ENCODE assay signal across 9 cellular contexts in the genomic region with DNA sequence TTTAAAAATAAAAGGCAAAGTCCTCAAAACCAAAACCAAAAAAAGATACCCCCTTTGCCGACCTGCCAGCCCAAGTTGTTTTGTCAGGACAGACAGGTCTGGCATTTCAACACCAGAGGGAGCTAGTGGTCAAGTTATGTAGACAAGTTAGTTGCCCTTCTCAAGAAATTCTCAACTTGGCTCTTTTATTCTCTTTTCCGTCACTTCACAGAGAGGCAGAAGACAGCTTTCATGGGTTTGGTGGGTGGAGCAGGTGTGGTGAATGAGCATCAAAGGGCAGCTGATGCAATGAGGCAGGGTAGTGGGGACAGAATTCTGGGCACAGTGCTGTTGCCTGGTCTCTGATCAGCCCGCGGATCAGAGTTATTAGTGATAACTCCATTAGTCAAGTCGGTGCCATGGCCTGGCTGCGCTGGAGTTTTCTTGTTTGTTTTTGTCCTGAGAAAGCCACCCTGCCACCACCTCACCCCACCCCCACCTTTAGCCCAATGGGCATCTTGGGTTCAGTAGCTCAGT.
A peak's percentile ranks its signal among the peaks of the same experiment; 100 is the strongest.
DNase-seq lines count a peak whose midpoint lies in the region; ATAC-seq, FAIRE-seq and TF ChIP-seq lines count a peak whose summit lies in the region.
"Had no signal": no experiment of that assay in that cellular context is flagged by ENCODE, and none has a peak within 500 bp of the region (broad histone marks: within the 10 kb centered on the region; RNA-seq: fewer than 3 reads in every experiment).

No MANE protein-coding gene starts in this region.

- TF ChIP-seq EP300 in A549 (IDR thresholded peaks at IDR 0.05), result no peak
- TF ChIP-seq EP300 in HepG2 (IDR thresholded peaks at IDR 0.05; ENCODE audit: low read depth in 2 of 2, low read length in 2 of 2), result peak in 1 of 2 experiments; percentile 15; a peak in 1 of 4 replicates
- TF ChIP-seq EP300 in HepG2 (CRISPR knock-in tag; IDR thresholded peaks at IDR 0.05; ENCODE audit: borderline replicate concordance), result no peak

- H3K4me1 ChIP-seq in A549, result peaks cover 31% of the 10 kb centered on the region
- H3K4me1 ChIP-seq in HepG2 (ENCODE audit: insufficient read depth, low read length), result peaks cover 36% of the 10 kb centered on the region

- no peaks in the 10 kb centered on the region for H3K27me3 ChIP-seq in HepG2 (ENCODE audit: control insufficient read depth in 1 of 2, insufficient read depth in 2 of 2, low read length in 2 of 2)

- H3K27ac ChIP-seq in A549 (peak overlapping the region; percentile 84 to 89), HepG2 (ENCODE audit: extremely low read length, insufficient read depth, low read length) (peak overlapping the region; percentile 72)

- peaks cover 8% of the 10 kb centered on the region for H3K4me1 Mint-ChIP-seq in activated CD4-positive, alpha-beta T cell treated with anti-CD3 and anti-CD28 coated beads for 36 hours

- H3K9me3 Mint-ChIP-seq in activated CD4-positive, alpha-beta T cell treated with anti-CD3 and anti-CD28 coated beads for 36 hours (ENCODE audit: low read depth), result no peaks in the 10 kb centered on the region
- H3K9me3 Mint-ChIP-seq: stimulated activated naive CD8-positive, alpha-beta T cell treated with anti-CD3 and anti-CD28 coated beads, Interleukin-15, Interleukin-2, amounts not matched to agents 100 ng/mL and 50 ng/mL, for 24 hours had no signal

- peak; percentile 50 to 67; a peak in 5 of 6 replicates for ATAC-seq in A549
- ATAC-seq in activated CD4-positive, alpha-beta T cell treated with anti-CD3 and anti-CD28 coated beads for 36 hours, result peak; percentile 85
- peak; percentile 56 for ATAC-seq in HepG2
- no peak for ATAC-seq in HG03469 (IDR thresholded peaks at IDR 0.05; ENCODE audit: unreplicated experiment)

- H3K79me2 ChIP-seq in HepG2 (ENCODE audit: insufficient read depth, low read length), result no peaks in the 10 kb centered on the region

- DNase-seq in A549 (ENCODE audit: low read depth in 1 of 2, low spot score in 1 of 2) (peak; percentile 77 to 94), GM13977 (ENCODE audit: low spot score) (peak; percentile 65), NCI-H345 treated with DMSO at 0.1 percent for 48 hours (lab: John Stamatoyannopoulos, UW; ENCODE audit: unreplicated experiment) (peak; percentile 34), dedifferentiated amniotic fluid mesenchymal stem cell (ENCODE audit: extremely low spot score) (peak; percentile 85), HepG2 (ENCODE audit: low spot score) (peak; percentile 78)
- peak; percentile 76 for DNase-seq in activated CD4-positive, alpha-beta T cell treated with anti-CD3 and anti-CD28 coated beads for 36 hours
- peak; percentile 33 for DNase-seq in stimulated activated CD8-positive, alpha-beta memory T cell treated with anti-CD3 and anti-CD28 coated beads, Interleukin-12 subunit alpha, Interleukin-12 subunit beta, amount 100 ng/mL, for 1 hour (ENCODE audit: low read depth)

- H3K4me2 ChIP-seq in A549 (peak overlapping the region; percentile 70), HepG2 (ENCODE audit: low read depth, low read length) (peak overlapping the region; percentile 78)

- no peaks in the 10 kb centered on the region for H4K20me1 ChIP-seq in HepG2 (ENCODE audit: insufficient read depth, low read length)

- in situ Hi-C loops in GM13977 (cut with MboI; ENCODE audit: low pct_unique_long_range_greater_than_20kb, low sequenced_read_pairs, unreplicated experiment) (no loop called here), HepG2 (cut with HindIII; ENCODE audit: extremely low pct_ligation_motif_present, low pct_unique_long_range_greater_than_20kb) (loop anchor here (5.0 kb wide), 2 partner anchors 304 to 379 kb away; a partner anchor contains a TSS)

- WGBS in A549 (ENCODE audit: missing lambda C conversion rate), result 62% methylated on average over 6 of the region's 6 CpGs
- WGBS in HepG2 (ENCODE audit: low lambda C conversion rate), result 16% methylated on average over 6 of the region's 6 CpGs

- H3K4me3 ChIP-seq in A549 (no peak overlapping the region), HepG2 (replicated peaks in 1 of 3; ENCODE audit: insufficient read depth in 1 of 3, low read depth in 2 of 3, low read length in 3 of 3) (peak overlapping the region in 2 of 3 experiments; percentile 13 to 59; a peak in 3 of 6 replicates)

- FAIRE-seq in A549 (lab: Jason Lieb, UNC), result peak; percentile 43
- FAIRE-seq in HepG2 (lab: Jason Lieb, UNC), result peak; percentile 58

- peaks cover 6% of the 10 kb centered on the region; the same call in 1 of the 3 replicates for H3K9me3 ChIP-seq in A549
- no peaks in the 10 kb centered on the region for H3K9me3 ChIP-seq in HepG2 (ENCODE audit: low read length)

- POLR2A ChIA-PET in A549 (lab: Yijun Ruan, JAX) (interaction anchor here (1.3 to 2.9 kb wide), 4 partner anchors 30 to 343 kb away, joined by 3 to 15 read pairs (median 6); no protein-coding TSS in a partner anchor), HepG2 (lab: Yijun Ruan, JAX) (interaction anchor here (0.9 to 2.7 kb wide), 4 partner anchors 9 to 314 kb away, joined by 3 to 20 read pairs (median 10); a partner anchor contains a TSS)
- POLR2A ChIA-PET in activated CD4-positive, alpha-beta T cell treated with anti-CD3 and anti-CD28 coated beads for 36 hours (lab: Charles Lee), result no interaction called here

- CTCF ChIA-PET in A549 (lab: Yijun Ruan, JAX), result interaction anchor here (0.5 to 4.4 kb wide), 72 partner anchors 10 to 657 kb away, joined by 3 to 52 read pairs (median 5); no protein-coding TSS in a partner anchor
- CTCF ChIA-PET in activated CD4-positive, alpha-beta T cell treated with anti-CD3 and anti-CD28 coated beads for 36 hours (lab: Charles Lee), result interaction anchor here (0.5 to 2.4 kb wide), 22 partner anchors 9 to 691 kb away, joined by 3 to 11 read pairs (median 3); no protein-coding TSS in a partner anchor
- CTCF ChIA-PET in HepG2 (lab: Yijun Ruan, JAX; ENCODE audit: low intra/inter-chr PET ratio, low total read pairs), result interaction anchor here (0.8 to 2.5 kb wide), 5 partner anchors 17 to 468 kb away, joined by 3 to 12 read pairs (median 6); no protein-coding TSS in a partner anchor

- no peak overlapping the region for H3K27ac Mint-ChIP-seq in activated CD4-positive, alpha-beta T cell treated with anti-CD3 and anti-CD28 coated beads for 36 hours
- H3K27ac Mint-ChIP-seq: stimulated activated naive CD8-positive, alpha-beta T cell treated with anti-CD3 and anti-CD28 coated beads, Interleukin-15, Interleukin-2, amounts not matched to agents 100 ng/mL and 50 ng/mL, for 24 hours had no signal

- TF ChIP-seq CTCF in A549 (IDR thresholded peaks at IDR 0.05) (peak; percentile 97), GM13977 (IDR thresholded peaks at IDR 0.05; ENCODE audit: extremely low read depth, insufficient read depth, missing control alignments) (peak; percentile 73), HepG2 (CRISPR knock-in tag; IDR thresholded peaks at IDR 0.05) (peak; percentile 87)

- BruUV-seq in HepG2 (replicated peaks; lab: Mats Ljungman, UMichigan), result no TSS peak

- H3K27me3 Mint-ChIP-seq in activated CD4-positive, alpha-beta T cell treated with anti-CD3 and anti-CD28 coated beads for 36 hours, result no peaks in the 10 kb centered on the region
- H3K27me3 Mint-ChIP-seq: stimulated activated naive CD8-positive, alpha-beta T cell treated with anti-CD3 and anti-CD28 coated beads, Interleukin-15, Interleukin-2, amounts not matched to agents 100 ng/mL and 50 ng/mL, for 24 hours had no signal

- H3K36me3 ChIP-seq in HepG2 (replicated peaks in 1 of 2; ENCODE audit: control insufficient read depth in 1 of 2, insufficient read depth in 2 of 2, low read length in 2 of 2), result no peaks in the 10 kb centered on the region

- peak overlapping the region; percentile 62 for H2AFZ ChIP-seq in HepG2 (ENCODE audit: low read length)

- intact Hi-C loops in activated CD4-positive, alpha-beta T cell treated with anti-CD3 and anti-CD28 coated beads for 36 hours (cut with DNase I, micrococcal nuclease), result loop anchor here (1.0 to 5.0 kb wide), 6 partner anchors 304 to 659 kb away; a partner anchor contains a TSS
- intact Hi-C loops in HepG2 (cut with micrococcal nuclease; ENCODE audit: unreplicated experiment), result loop anchor here (1.0 to 5.0 kb wide), 4 partner anchors 59 to 468 kb away; a partner anchor contains a TSS

- no peak for TF ChIP-seq POLR2A in A549 (IDR thresholded peaks at IDR 0.05; ENCODE audit: low read length)
- TF ChIP-seq POLR2A in HepG2 (IDR thresholded peaks at IDR 0.05; ENCODE audit: insufficient read depth in 1 of 2, low read depth in 2 of 2, low read length in 2 of 2), result no peak

- H3K36me3 Mint-ChIP-seq in activated CD4-positive, alpha-beta T cell treated with anti-CD3 and anti-CD28 coated beads for 36 hours (ENCODE audit: low read depth), result no peaks in the 10 kb centered on the region

- H3K4me3 Mint-ChIP-seq in activated CD4-positive, alpha-beta T cell treated with anti-CD3 and anti-CD28 coated beads for 36 hours, result no peak overlapping the region
- H3K4me3 Mint-ChIP-seq: stimulated activated naive CD8-positive, alpha-beta T cell treated with anti-CD3 and anti-CD28 coated beads, Interleukin-15, Interleukin-2, amounts not matched to agents 100 ng/mL and 50 ng/mL, for 24 hours had no signal

- peak; percentile 96 to 98 for TF ChIP-seq RAD21 in A549 (conservative IDR thresholded peaks at IDR 0.05 in 1 of 2, IDR thresholded peaks at IDR 0.05 in 1 of 2)
- TF ChIP-seq RAD21 in HepG2 (CRISPR knock-in tag; IDR thresholded peaks at IDR 0.05), result peak; percentile 76

- H3K9ac ChIP-seq in HepG2 (ENCODE audit: insufficient read depth, low read depth, low read length), result peak overlapping the region; percentile 24; the same call in 1 of the 2 replicates

TF ChIP-seq in A549, 52 proteins besides CTCF, POLR2A, EP300 and RAD21:
- TF ChIP-seq MYC (IDR thresholded peaks at IDR 0.05; ENCODE audit: borderline replicate concordance, low read length) (no peak), SMC3 (IDR thresholded peaks at IDR 0.05) (peak; percentile 97)
TF ChIP-seq in A549: peak in this region for 1.

TF ChIP-seq in HepG2, 621 proteins besides CTCF, POLR2A, EP300 and RAD21 (continues in another document):
- TF ChIP-seq, protein P1, sequence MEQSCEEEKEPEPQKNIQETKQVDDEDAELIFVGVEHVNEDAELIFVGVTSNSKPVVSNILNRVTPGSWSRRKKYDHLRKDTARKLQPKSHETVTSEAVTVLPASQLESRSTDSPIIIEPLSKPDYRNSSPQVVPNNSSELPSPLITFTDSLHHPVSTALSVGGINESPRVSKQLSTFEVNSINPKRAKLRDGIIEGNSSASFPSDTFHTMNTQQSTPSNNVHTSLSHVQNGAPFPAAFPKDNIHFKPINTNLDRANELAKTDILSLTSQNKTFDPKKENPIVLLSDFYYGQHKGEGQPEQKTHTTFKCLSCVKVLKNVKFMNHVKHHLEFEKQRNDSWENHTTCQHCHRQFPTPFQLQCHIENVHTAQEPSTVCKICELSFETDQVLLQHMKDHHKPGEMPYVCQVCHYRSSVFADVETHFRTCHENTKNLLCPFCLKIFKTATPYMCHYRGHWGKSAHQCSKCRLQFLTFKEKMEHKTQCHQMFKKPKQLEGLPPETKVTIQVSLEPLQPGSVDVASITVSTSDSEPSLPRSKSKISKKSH (CRISPR knock-in tag; IDR thresholded peaks at IDR 0.05; ENCODE audit: borderline replicate concordance), result no peak
- TF ChIP-seq XBP1 (CRISPR knock-in tag; IDR thresholded peaks at IDR 0.05), result no peak
- no peak for TF ChIP-seq TSC22D2 (CRISPR knock-in tag; IDR thresholded peaks at IDR 0.05; ENCODE audit: borderline replicate concordance)
- no peak for TF ChIP-seq TCF12 (IDR thresholded peaks at IDR 0.05)
- TF ChIP-seq TCF12 (CRISPR knock-in tag; IDR thresholded peaks at IDR 0.05), result no peak

Comparison
In these comparisons a context has a peak if more than half of its experiments do, and no peak if none do; other contexts are left out.
1. DNase-seq: peak in every context shown above with its lines; median percentile 86 in A549; 85 in dedifferentiated amniotic fluid mesenchymal stem cell; 78 in HepG2; 76 in activated CD4-positive, alpha-beta T cell treated with anti-CD3 and anti-CD28 coated beads for 36 hours; 65 in GM13977; 34 in NCI-H345 treated with DMSO at 0.1 percent for 48 hours; 33 in stimulated activated CD8-positive, alpha-beta memory T cell treated with anti-CD3 and anti-CD28 coated beads, Interleukin-12 subunit alpha, Interleukin-12 subunit beta, amount 100 ng/mL, for 1 hour.